ENCODE assay signal across 15 cellular contexts in genomic region chr3:112143251-112143650, GRCh38. TPM values are rescaled to one million over a fixed set of nuclear protein-coding genes. Genes with fewer than 3 reads are reported as not detected.
DNase-seq lines count a peak whose midpoint lies in the region; ATAC-seq lines count a peak whose summit lies in the region.
"Had no signal": no experiment of that assay in that cellular context is flagged by ENCODE, and none has a peak within 500 bp of the region (broad histone marks: within the 10 kb centered on the region; RNA-seq: fewer than 3 reads in every experiment).

No MANE protein-coding gene starts in this region.

- no peak overlapping the region for H2BK5ac ChIP-seq in trophoblast cell (ENCODE audit: low read depth, low read length, poor library complexity)

- no CpG with 5 or more reads among the region's 1 CpG for WGBS in trophoblast cell (ENCODE audit: extremely low coverage, insufficient coverage, insufficient read length)

- H4K8ac ChIP-seq in trophoblast cell (ENCODE audit: low read depth, low read length), result no peak overlapping the region

- ATAC-seq in HG03159 (IDR thresholded peaks at IDR 0.05; ENCODE audit: unreplicated experiment) (peak; percentile 46), HG03342 (IDR thresholded peaks at IDR 0.05; ENCODE audit: unreplicated experiment) (no peak)
- peak; percentile 86 for ATAC-seq in stimulated activated naive CD8-positive, alpha-beta T cell treated with anti-CD3 and anti-CD28 coated beads, Interleukin-15, Interleukin-2, amounts not matched to agents 100 U/mL and 50 U/mL, for 24 hours
- ATAC-seq: left cardiac atrium had no signal

- H2BK12ac ChIP-seq in trophoblast cell (ENCODE audit: low read length), result no peak overlapping the region

- intact Hi-C loops in posterior vena cava (cut with DNase I), result no loop called here

- H3K4me3 Mint-ChIP-seq in activated naive CD4-positive, alpha-beta T cell treated with anti-CD3 and anti-CD28 coated beads, Interleukin-2, amount 50 U/mL, for 24 hours, result no peak overlapping the region
- H3K4me3 Mint-ChIP-seq in activated naive CD8-positive, alpha-beta T cell, result peak overlapping the region; percentile 15
- H3K4me3 Mint-ChIP-seq: nephron had no signal

- H4K12ac ChIP-seq in trophoblast cell (ENCODE audit: low read depth, low read length), result no peak overlapping the region

- H2AK5ac ChIP-seq in trophoblast cell (ENCODE audit: low read length), result no peak overlapping the region

- H4K91ac ChIP-seq in trophoblast cell (ENCODE audit: low read depth, low read length), result no peak overlapping the region

- no peaks in the 10 kb centered on the region for H3K27me3 Mint-ChIP-seq in activated naive CD4-positive, alpha-beta T cell treated with anti-CD3 and anti-CD28 coated beads, Interleukin-2, amount 50 U/mL, for 24 hours
- H3K27me3 Mint-ChIP-seq in activated naive CD8-positive, alpha-beta T cell, result no peaks in the 10 kb centered on the region

- no peak overlapping the region for H3K9ac ChIP-seq in trophoblast cell (ENCODE audit: low read length)

- H3K36me3 ChIP-seq in trophoblast cell (ENCODE audit: control insufficient read depth in 1 of 2, insufficient read depth in 2 of 2, low read length in 2 of 2), result no peaks in the 10 kb centered on the region

- DNase-seq in activated naive CD4-positive, alpha-beta T cell treated with anti-CD3 and anti-CD28 coated beads, Interleukin-2, amount 50 U/mL, for 16 hours, result no peak
- no peak for DNase-seq in stimulated activated naive CD8-positive, alpha-beta T cell treated with anti-CD3 and anti-CD28 coated beads, Interleukin-15, Interleukin-2, amounts not matched to agents 100 U/mL and 50 U/mL, for 24 hours
- DNase-seq in trophoblast cell (no peak), posterior vena cava (ENCODE audit: low spot score) (no peak)
- DNase-seq: DMS79 treated with DMSO at 0.1 percent for 48 hours; left cardiac atrium; NCI-H446; stimulated activated CD4-positive, alpha-beta T cell treated with anti-CD3 and anti-CD28 coated beads, Interleukin-2, amount 100 ng/mL, for 48 hours; stimulated activated naive CD4-positive, alpha-beta T cell; SW 1271 had no signal

- H3K14ac ChIP-seq in trophoblast cell (ENCODE audit: low read length), result no peak overlapping the region

- H3K36me3 Mint-ChIP-seq in activated naive CD4-positive, alpha-beta T cell treated with anti-CD3 and anti-CD28 coated beads, Interleukin-2, amount 50 U/mL, for 24 hours, result peaks cover 10% of the 10 kb centered on the region
- H3K36me3 Mint-ChIP-seq in activated naive CD8-positive, alpha-beta T cell, result peaks cover 25% of the 10 kb centered on the region

- no peaks in the 10 kb centered on the region for H3K79me2 ChIP-seq in trophoblast cell (ENCODE audit: control insufficient read depth, insufficient read depth, low read length, poor library complexity)

- no peak overlapping the region for H2BK120ac ChIP-seq in trophoblast cell (ENCODE audit: insufficient read depth, low read length, poor library complexity)

- H3K4me1 Mint-ChIP-seq in activated naive CD4-positive, alpha-beta T cell treated with anti-CD3 and anti-CD28 coated beads, Interleukin-2, amount 50 U/mL, for 24 hours, result peaks cover 13% of the 10 kb centered on the region
- peaks cover 9% of the 10 kb centered on the region for H3K4me1 Mint-ChIP-seq in activated naive CD8-positive, alpha-beta T cell (ENCODE audit: low read depth)
- H3K4me1 Mint-ChIP-seq: nephron had no signal

- H3K27ac ChIP-seq in trophoblast cell (ENCODE audit: low read depth, low read length), result no peak overlapping the region

- H3K23ac ChIP-seq in trophoblast cell (ENCODE audit: low read length), result no peak overlapping the region

- no peak overlapping the region for H3K4ac ChIP-seq in trophoblast cell (ENCODE audit: low read depth, low read length)

- no peaks in the 10 kb centered on the region for H3K79me1 ChIP-seq in trophoblast cell (ENCODE audit: low read length)

- peaks cover 17% of the 10 kb centered on the region for H3K9me3 Mint-ChIP-seq in activated naive CD4-positive, alpha-beta T cell treated with anti-CD3 and anti-CD28 coated beads, Interleukin-2, amount 50 U/mL, for 24 hours
- H3K9me3 Mint-ChIP-seq in activated naive CD8-positive, alpha-beta T cell (ENCODE audit: low read depth), result peaks cover 18% of the 10 kb centered on the region

- no peak overlapping the region for H3K18ac ChIP-seq in trophoblast cell (ENCODE audit: low read length)

- H3K27me3 ChIP-seq in trophoblast cell (ENCODE audit: insufficient read depth, low read length), result no peaks in the 10 kb centered on the region

- H3K9me3 ChIP-seq in trophoblast cell (ENCODE audit: insufficient read depth, low read depth, low read length), result no peaks in the 10 kb centered on the region

- H3K4me2 ChIP-seq in trophoblast cell (ENCODE audit: low read length), result no peak overlapping the region

- no peak overlapping the region for H2AFZ ChIP-seq in trophoblast cell (ENCODE audit: insufficient read depth, low read length, poor library complexity)

- peak overlapping the region; percentile 36 for H3K27ac Mint-ChIP-seq in activated naive CD4-positive, alpha-beta T cell treated with anti-CD3 and anti-CD28 coated beads, Interleukin-2, amount 50 U/mL, for 24 hours
- peak overlapping the region; percentile 24 for H3K27ac Mint-ChIP-seq in activated naive CD8-positive, alpha-beta T cell
- H3K27ac Mint-ChIP-seq: nephron had no signal

- no peaks in the 10 kb centered on the region for H3K4me1 ChIP-seq in trophoblast cell (ENCODE audit: control insufficient read depth in 1 of 2, insufficient read depth in 2 of 2, low read length in 2 of 2)

- no peak overlapping the region for H3K4me3 ChIP-seq in trophoblast cell (ENCODE audit: low read depth, low read length)

RNA-seq across cellular contexts. Expression of gene GCSAM, which starts 10.2 kb away (rescaled TPM):
- polyA plus RNA-seq in trophoblast cell (2013), result not detected in 2 replicates
- total RNA-seq in posterior vena cava, result under 1 TPM; 0.29 to 0.37 TPM

RNA-seq across cellular contexts. Expression of gene C3orf52, which starts 57.1 kb away (rescaled TPM):
- polyA plus RNA-seq in trophoblast cell (2013), result 11.3 and 11.6 TPM in 2 replicates
- total RNA-seq in posterior vena cava, result 1 to 10 TPM; 2.1 to 9.9 TPM
